Comparison of ENCODE assay signal across 10 cellular contexts in the genomic region with DNA sequence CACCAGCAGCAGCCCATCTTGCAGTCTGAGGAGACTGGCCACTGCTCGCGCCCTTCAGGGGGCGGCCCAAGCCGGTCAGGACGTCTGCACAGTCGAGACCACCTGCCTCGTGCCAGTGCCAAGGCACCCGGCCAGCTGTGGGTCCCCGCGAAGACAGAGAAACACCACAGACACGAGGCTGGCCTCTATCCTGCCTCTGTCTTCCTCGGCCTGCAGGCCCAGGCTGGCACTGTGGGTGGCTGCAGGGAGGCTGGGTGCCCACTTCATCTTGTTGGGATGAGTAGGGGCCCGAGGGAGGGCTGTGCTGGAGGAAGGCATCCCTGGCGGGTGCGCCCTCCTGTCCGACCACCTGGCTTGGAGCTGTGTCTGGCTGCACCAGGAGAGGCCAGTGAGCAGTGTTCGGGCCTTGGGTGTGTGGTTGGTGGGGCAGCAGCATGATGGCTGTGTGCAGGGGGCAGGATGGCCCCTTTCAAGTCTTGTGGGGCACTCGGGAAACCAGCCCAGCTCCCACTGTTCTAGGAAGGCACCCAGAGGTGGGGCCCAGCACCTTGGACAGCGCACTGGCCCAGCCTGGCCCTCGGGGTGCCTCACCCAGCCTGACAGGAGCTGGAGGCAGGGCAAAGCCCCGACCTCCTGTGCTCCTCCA. TPM values are rescaled to one million over a fixed set of nuclear protein-coding genes. Genes with fewer than 3 reads are reported as not detected.
DNase-seq lines count a peak whose midpoint lies in the region; ATAC-seq and TF ChIP-seq lines count a peak whose summit lies in the region.
"Had no signal": no experiment of that assay in that cellular context is flagged by ENCODE, and none has a peak within 500 bp of the region (broad histone marks: within the 10 kb centered on the region; RNA-seq: fewer than 3 reads in every experiment).

No MANE protein-coding gene starts in this region.

- H3K27ac ChIP-seq in MM.1S (ENCODE audit: low read length) (no peak overlapping the region), esophagus squamous epithelium (no peak overlapping the region), gastroesophageal sphincter (no peak overlapping the region)
- H3K27ac ChIP-seq: brain microvascular endothelial cell, VCaP had no signal

- no peak overlapping the region for H3K27ac Mint-ChIP-seq in chondrocyte (ENCODE audit: unreplicated experiment)
- H3K27ac Mint-ChIP-seq in natural killer cell treated with Interleukin-12 subunit alpha and Interleukin-12 subunit beta and Interleukin-15 and Interleukin-18, amount 100 ng/mL, for 72 hours, result no peak overlapping the region

- TF ChIP-seq CTCF in GM13976 (IDR thresholded peaks at IDR 0.05; ENCODE audit: borderline replicate concordance, control extremely low read depth, extremely low read depth, insufficient read depth, missing control alignments), result no peak
- TF ChIP-seq CTCF in MM.1S (IDR thresholded peaks at IDR 0.05; ENCODE audit: low read length), result no peak
- no peak for TF ChIP-seq CTCF in chondrocyte (IDR thresholded peaks at IDR 0.05)
- TF ChIP-seq CTCF in esophagus squamous epithelium (IDR thresholded peaks at IDR 0.05), result no peak
- no peak for TF ChIP-seq CTCF in gastroesophageal sphincter (IDR thresholded peaks at IDR 0.05)

- H3K9me3 ChIP-seq in MM.1S (replicated peaks; ENCODE audit: insufficient read depth, low read length) (no peaks in the 10 kb centered on the region), esophagus squamous epithelium (no peaks in the 10 kb centered on the region), gastroesophageal sphincter (no peaks in the 10 kb centered on the region)

- H3K4me2 ChIP-seq in MM.1S (ENCODE audit: low read depth, low read length), result no peak overlapping the region

- no peaks in the 10 kb centered on the region for H3K9me2 ChIP-seq in MM.1S (replicated peaks; ENCODE audit: insufficient read depth, low read length)

- H3K27me3 ChIP-seq in MM.1S (replicated peaks; ENCODE audit: insufficient read depth, low read length), result peaks cover 12% of the 10 kb centered on the region
- H3K27me3 ChIP-seq in esophagus squamous epithelium, result peaks cover 0 to 31% (median 0%) of the 10 kb centered on the region in 4 donors
- H3K27me3 ChIP-seq in gastroesophageal sphincter, result peaks cover 14% of the 10 kb centered on the region

- H3K4me3 Mint-ChIP-seq in chondrocyte (ENCODE audit: unreplicated experiment), result no peak overlapping the region
- no peak overlapping the region for H3K4me3 Mint-ChIP-seq in natural killer cell treated with Interleukin-12 subunit alpha and Interleukin-12 subunit beta and Interleukin-15 and Interleukin-18, amount 100 ng/mL, for 72 hours

- H3F3A ChIP-seq in MM.1S (ENCODE audit: insufficient read depth, low read length), result no peaks in the 10 kb centered on the region

- H3K36me3 ChIP-seq in MM.1S (replicated peaks; ENCODE audit: insufficient read depth, low read length) (no peaks in the 10 kb centered on the region), esophagus squamous epithelium (no peaks in the 10 kb centered on the region), gastroesophageal sphincter (no peaks in the 10 kb centered on the region)
- H3K36me3 ChIP-seq: brain microvascular endothelial cell had no signal

- TF ChIP-seq EP300 in gastroesophageal sphincter (IDR thresholded peaks at IDR 0.05), result no peak

- H3K4me1 ChIP-seq in MM.1S (ENCODE audit: low read length) (0 out of 2 replicates have a peak, but pooled peaks cover 6% of the 10 kb centered on the region), esophagus squamous epithelium (no peaks in the 10 kb centered on the region), gastroesophageal sphincter (no peaks in the 10 kb centered on the region)

- H3K27me3 Mint-ChIP-seq in chondrocyte (ENCODE audit: low read depth), result no peaks in the 10 kb centered on the region
- peaks cover 8 to 11% of the 10 kb centered on the region in 2 donors for H3K27me3 Mint-ChIP-seq in natural killer cell treated with Interleukin-12 subunit alpha and Interleukin-12 subunit beta and Interleukin-15 and Interleukin-18, amount 100 ng/mL, for 72 hours

- ATAC-seq in natural killer cell treated with Interleukin-12 subunit alpha and Interleukin-12 subunit beta and Interleukin-15 and Interleukin-18, amount 100 ng/mL, for 72 hours, result peak in 1 of 2 donors; percentile 15
- no peak for ATAC-seq in gastroesophageal sphincter

- H4K20me1 ChIP-seq in MM.1S (ENCODE audit: insufficient read depth, low read length), result no peaks in the 10 kb centered on the region

- no peaks in the 10 kb centered on the region for H3K79me2 ChIP-seq in MM.1S (ENCODE audit: low read length)

- TF ChIP-seq POLR2A in esophagus squamous epithelium (IDR thresholded peaks at IDR 0.05) (no peak), gastroesophageal sphincter (IDR thresholded peaks at IDR 0.05) (no peak)

- H3K36me3 Mint-ChIP-seq in chondrocyte (ENCODE audit: low read depth), result peaks cover 13% of the 10 kb centered on the region
- H3K36me3 Mint-ChIP-seq in natural killer cell treated with Interleukin-12 subunit alpha and Interleukin-12 subunit beta and Interleukin-15 and Interleukin-18, amount 100 ng/mL, for 72 hours, result no peaks in the 10 kb centered on the region

- in situ Hi-C loops in GM13976 (cut with MboI; ENCODE audit: low sequenced_read_pairs, unreplicated experiment), result no loop called here

- peaks cover 3% of the 10 kb centered on the region for H3K4me1 Mint-ChIP-seq in chondrocyte (ENCODE audit: low read depth)
- H3K4me1 Mint-ChIP-seq in natural killer cell treated with Interleukin-12 subunit alpha and Interleukin-12 subunit beta and Interleukin-15 and Interleukin-18, amount 100 ng/mL, for 72 hours (ENCODE audit: low read depth in 2 of 2), result no peaks in the 10 kb centered on the region

- H3K9ac ChIP-seq in MM.1S (ENCODE audit: low read length), result no peak overlapping the region

- H3K4me3 ChIP-seq in MM.1S (ENCODE audit: low read length) (no peak overlapping the region), esophagus squamous epithelium (no peak overlapping the region), gastroesophageal sphincter (no peak overlapping the region)

- no peaks in the 10 kb centered on the region for H3K9me3 Mint-ChIP-seq in chondrocyte (ENCODE audit: low read depth)
- H3K9me3 Mint-ChIP-seq in natural killer cell treated with Interleukin-12 subunit alpha and Interleukin-12 subunit beta and Interleukin-15 and Interleukin-18, amount 100 ng/mL, for 72 hours, result no peaks in the 10 kb centered on the region

- DNase-seq in GM13976 (ENCODE audit: low spot score) (peak; percentile 72), MM.1S (peak; percentile 25), chondrocyte (ENCODE audit: low spot score) (peak; percentile 85), esophagus squamous epithelium (lab: John Stamatoyannopoulos, UW) (no peak), NCI-H1436 treated with DMSO at 0.1 percent for 48 hours (lab: John Stamatoyannopoulos, UW) (no peak)
- peak; percentile 1 for DNase-seq in natural killer cell treated with Interleukin-12 subunit alpha and Interleukin-12 subunit beta and Interleukin-15 and Interleukin-18, amount 100 ng/mL, for 72 hours (ENCODE audit: low spot score)
- DNase-seq: brain microvascular endothelial cell, MV-4-11 had no signal

- intact Hi-C loops in esophagus squamous epithelium (cut with DNase I), result no loop called here

- no peak overlapping the region for H2AFZ ChIP-seq in MM.1S (ENCODE audit: low read length)

- 51 to 52% methylated on average over 2 to 3 of the region's 21 CpGs for WGBS in esophagus squamous epithelium, 2 donors
- no CpG with 5 or more reads among the region's 21 CpGs for WGBS in gastroesophageal sphincter (ENCODE audit: low coverage in 1 of 2), 2 donors

RNA-seq across cellular contexts. Expression of a gene that starts 7.3 kb away (rescaled TPM):
- total RNA-seq in chondrocyte (19.9 to 37.6 TPM (median 35.2 TPM) in 3 replicates), esophagus squamous epithelium (1 to 10 TPM in 1 of 4 donors, under 1 TPM in 1, not detected in 2; 0.95 to 1.6 TPM), gastroesophageal sphincter (1 to 10 TPM; 1.6 to 2.6 (median 1.9) TPM)
- 10 to 100 TPM in 1 of 2 donors, 1 to 10 TPM in 1; 6.5 to 19.2 TPM for total RNA-seq in natural killer cell treated with Interleukin-12 subunit alpha and Interleukin-12 subunit beta and Interleukin-15 and Interleukin-18, amount 100 ng/mL, for 72 hours

Comparison
In these comparisons a context has a peak if more than half of its experiments do, and no peak if none do; other contexts are left out.
1. DNase-seq: peak in GM13976 (single experiment), MM.1S (single experiment), chondrocyte (single experiment) and natural killer cell treated with Interleukin-12 subunit alpha and Interleukin-12 subunit beta and Interleukin-15 and Interleukin-18, amount 100 ng/mL, for 72 hours (single experiment); none in esophagus squamous epithelium (single experiment) and NCI-H1436 treated with DMSO at 0.1 percent for 48 hours (single experiment).